15 cellular contexts compared by ENCODE assay signal in the genomic region with DNA sequence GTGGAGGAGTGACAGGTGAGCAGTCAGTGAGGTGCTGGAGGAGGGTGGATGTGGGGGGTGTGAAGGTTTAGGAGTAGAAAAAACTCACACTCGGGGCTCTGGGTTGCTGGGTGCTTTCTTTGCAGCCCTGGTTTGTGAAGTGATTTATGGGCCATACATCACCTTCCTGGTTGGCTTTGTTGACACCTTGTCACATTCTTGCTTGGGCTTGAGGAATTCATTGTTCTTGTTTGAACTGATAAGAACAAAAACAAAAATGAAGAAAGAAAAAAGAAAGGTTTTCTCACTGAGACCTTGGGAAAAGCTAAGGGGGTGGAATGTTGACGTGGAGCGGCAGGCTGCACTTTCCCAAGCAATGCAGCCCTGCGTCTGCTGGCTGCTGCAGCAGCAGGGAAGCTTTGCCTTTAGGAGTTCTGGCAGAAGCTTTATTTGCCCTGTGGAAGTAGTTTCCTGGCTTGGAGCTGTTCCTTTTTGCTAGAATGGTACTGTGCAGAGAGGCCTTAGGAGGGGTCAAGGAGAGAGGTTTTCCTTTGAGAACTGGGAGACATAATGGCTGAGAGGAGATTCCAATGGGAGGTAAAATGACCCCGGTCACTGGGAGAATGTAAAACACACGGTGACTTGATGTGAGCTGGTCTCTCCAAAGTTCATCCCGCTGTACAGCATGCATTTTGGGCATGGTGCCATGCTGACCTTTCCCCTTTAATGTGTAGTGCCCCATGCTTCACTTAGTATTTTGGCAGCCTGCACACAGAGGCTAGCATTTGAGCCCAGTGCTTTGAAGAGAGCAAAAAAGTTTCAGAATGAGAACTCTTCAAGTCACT. TPM values are rescaled to one million over a fixed set of nuclear protein-coding genes. Genes with fewer than 3 reads are reported as not detected.
A peak's percentile ranks its signal among the peaks of the same experiment; 100 is the strongest.
DNase-seq lines count a peak whose midpoint lies in the region; ATAC-seq and TF ChIP-seq lines count a peak whose summit lies in the region.
"Had no signal": no experiment of that assay in that cellular context is flagged by ENCODE, and none has a peak within 500 bp of the region (broad histone marks: within the 10 kb centered on the region; RNA-seq: fewer than 3 reads in every experiment).

No MANE protein-coding gene starts in this region.

- peak; percentile 74 for DNase-seq in GM23338 (ENCODE audit: low spot score)
- peak; percentile 59 for DNase-seq in fibroblast of the conjunctiva (ENCODE audit: low read depth)
- DNase-seq in trophoblast cell = peak in 1 of 2 donors; percentile 60
- no peak for DNase-seq in transverse colon
- no peak for DNase-seq in Karpas-422
- DNase-seq: activated naive CD8-positive, alpha-beta T cell treated with anti-CD3 and anti-CD28 coated beads, Interleukin-2, amount 50 U/mL, for 24 hours; CD4-positive, alpha-beta T cell; erythroblast; left cardiac atrium had no signal

- H3K14ac ChIP-seq in trophoblast cell (ENCODE audit: low read length) = peak overlapping the region; percentile 76

- peaks cover 16% of the 10 kb centered on the region for H3K79me1 ChIP-seq in trophoblast cell (ENCODE audit: low read length)

- peak overlapping the region; percentile 68 for H2BK5ac ChIP-seq in trophoblast cell (ENCODE audit: low read depth, low read length, poor library complexity)

- H4K20me1 ChIP-seq in GM23338 (replicated peaks; ENCODE audit: insufficient read depth) (no peaks in the 10 kb centered on the region), Karpas-422 (ENCODE audit: insufficient read depth, low read depth, low read length) (no peaks in the 10 kb centered on the region)

- peaks cover 28% of the 10 kb centered on the region for H3K4me1 ChIP-seq in GM23338 (ENCODE audit: insufficient read depth)
- H3K4me1 ChIP-seq in trophoblast cell (ENCODE audit: control insufficient read depth in 1 of 2, insufficient read depth in 2 of 2, low read length in 2 of 2) = peaks cover 21 to 27% of the 10 kb centered on the region in 2 experiments
- H3K4me1 ChIP-seq in transverse colon = peaks cover 0 to 25% (median 11%) of the 10 kb centered on the region in 4 donors
- no peaks in the 10 kb centered on the region for H3K4me1 ChIP-seq in Karpas-422 (ENCODE audit: low read length)
- H3K4me1 ChIP-seq: prostate gland had no signal

- peak overlapping the region; percentile 80 for H3K27ac Mint-ChIP-seq in GM23338
- H3K27ac Mint-ChIP-seq: activated naive CD8-positive, alpha-beta T cell treated with anti-CD3 and anti-CD28 coated beads, Interleukin-2, amount 50 U/mL, for 24 hours; CD4-positive, alpha-beta T cell; T-helper 2 cell treated with Interferon-gamma antibody and Interleukin-4, amounts not matched to agents 5 μg/mL and 100 μg/mL, for 36 hours had no signal

- H2AFZ ChIP-seq in GM23338 = no peak overlapping the region
- H2AFZ ChIP-seq in trophoblast cell (ENCODE audit: insufficient read depth, low read length, poor library complexity) = no peak overlapping the region
- no peak overlapping the region for H2AFZ ChIP-seq in Karpas-422 (ENCODE audit: low read length)

- H4K8ac ChIP-seq in trophoblast cell (ENCODE audit: low read depth, low read length) = peak overlapping the region; percentile 61

- peak overlapping the region; percentile 72 for H4K91ac ChIP-seq in trophoblast cell (ENCODE audit: low read depth, low read length)

- H3K79me2 ChIP-seq in GM23338 (replicated peaks; ENCODE audit: insufficient read depth) (no peaks in the 10 kb centered on the region; the same call in 1 of the 2 replicates), trophoblast cell (ENCODE audit: control insufficient read depth, insufficient read depth, low read length, poor library complexity) (no peaks in the 10 kb centered on the region), Karpas-422 (ENCODE audit: low read length) (no peaks in the 10 kb centered on the region)

- no peak for TF ChIP-seq POLR2A in transverse colon (IDR thresholded peaks at IDR 0.05)

- H3K27me3 ChIP-seq in GM23338 (ENCODE audit: insufficient read depth) (no peaks in the 10 kb centered on the region), trophoblast cell (ENCODE audit: insufficient read depth, low read length) (no peaks in the 10 kb centered on the region), transverse colon (no peaks in the 10 kb centered on the region), Karpas-422 (ENCODE audit: low read length) (no peaks in the 10 kb centered on the region)

- H3K36me3 ChIP-seq in GM23338 (ENCODE audit: insufficient read depth) (no peaks in the 10 kb centered on the region), trophoblast cell (ENCODE audit: control insufficient read depth in 1 of 2, insufficient read depth in 2 of 2, low read length in 2 of 2) (peaks cover 1 to 4% of the 10 kb centered on the region in 2 experiments), transverse colon (no peaks in the 10 kb centered on the region), Karpas-422 (ENCODE audit: insufficient read depth, low read length) (no peaks in the 10 kb centered on the region)
- H3K36me3 ChIP-seq: prostate gland had no signal

- H3K18ac ChIP-seq in trophoblast cell (ENCODE audit: low read length) = peak overlapping the region; percentile 48

- H3K4me3 Mint-ChIP-seq in GM23338 = peak overlapping the region; percentile 18
- H3K4me3 Mint-ChIP-seq: activated naive CD8-positive, alpha-beta T cell treated with anti-CD3 and anti-CD28 coated beads, Interleukin-2, amount 50 U/mL, for 24 hours; CD4-positive, alpha-beta T cell; T-helper 2 cell treated with Interferon-gamma antibody and Interleukin-4, amounts not matched to agents 5 μg/mL and 100 μg/mL, for 36 hours had no signal

- peak overlapping the region; percentile 76 for H2BK120ac ChIP-seq in trophoblast cell (ENCODE audit: insufficient read depth, low read length, poor library complexity)

- H3K4me2 ChIP-seq in GM23338 (peak overlapping the region; percentile 24), trophoblast cell (ENCODE audit: low read length) (peak overlapping the region; percentile 44), Karpas-422 (ENCODE audit: low read depth, low read length, poor library complexity, severe bottlenecking) (no peak overlapping the region)

- H3K4me1 Mint-ChIP-seq in GM23338 = peaks cover 54% of the 10 kb centered on the region

- in situ Hi-C loops in transverse colon (cut with MboI; ENCODE audit: low pct_ligation_motif_present in 1 of 4, low pct_unique_long_range_greater_than_20kb in 1 of 4, low sequenced_read_pairs in 3 of 4) = no loop called here

- peak overlapping the region; percentile 32 for H3K9ac ChIP-seq in trophoblast cell (ENCODE audit: low read length)
- no peak overlapping the region for H3K9ac ChIP-seq in Karpas-422 (ENCODE audit: low read length)

- H3K9me2 ChIP-seq in GM23338 (ENCODE audit: insufficient read depth) (no peaks in the 10 kb centered on the region), Karpas-422 (replicated peaks; ENCODE audit: insufficient read depth, low read length) (no peaks in the 10 kb centered on the region)

- H3F3A ChIP-seq in GM23338 (replicated peaks; ENCODE audit: low read depth) = no peaks in the 10 kb centered on the region

- peak overlapping the region; percentile 38 for H4K12ac ChIP-seq in trophoblast cell (ENCODE audit: low read depth, low read length)

- WGBS in trophoblast cell (ENCODE audit: extremely low coverage, insufficient coverage, insufficient read length) = no CpG with 5 or more reads among the region's 7 CpGs
- 27 to 41% methylated on average over 6 to 7 of the region's 7 CpGs for WGBS in transverse colon (ENCODE audit: low coverage in 1 of 2), 2 donors

- H3K36me3 Mint-ChIP-seq in GM23338 (ENCODE audit: low read depth) = no peaks in the 10 kb centered on the region; the same call in 2 of the 3 replicates

- no peak overlapping the region for H2AK5ac ChIP-seq in trophoblast cell (ENCODE audit: low read length)

- intact Hi-C loops in transverse colon (cut with DNase I; ENCODE audit: low total_unique reads) = loop anchor here (10.0 kb wide), 1 partner anchor 318 kb away; no protein-coding TSS in a partner anchor

- no peak overlapping the region for H3K4ac ChIP-seq in trophoblast cell (ENCODE audit: low read depth, low read length)

- H2BK12ac ChIP-seq in trophoblast cell (ENCODE audit: low read length) = peak overlapping the region; percentile 67

- no peaks in the 10 kb centered on the region for H3K9me3 Mint-ChIP-seq in GM23338
- H3K9me3 Mint-ChIP-seq: activated naive CD8-positive, alpha-beta T cell treated with anti-CD3 and anti-CD28 coated beads, Interleukin-2, amount 50 U/mL, for 24 hours; CD4-positive, alpha-beta T cell; T-helper 2 cell treated with Interferon-gamma antibody and Interleukin-4, amounts not matched to agents 5 μg/mL and 100 μg/mL, for 36 hours had no signal

- no peak overlapping the region for H3K23ac ChIP-seq in trophoblast cell (ENCODE audit: low read length)

- no peaks in the 10 kb centered on the region for H3K9me3 ChIP-seq in trophoblast cell (ENCODE audit: insufficient read depth, low read depth, low read length)
- H3K9me3 ChIP-seq in transverse colon = no peaks in the 10 kb centered on the region
- H3K9me3 ChIP-seq in Karpas-422 (ENCODE audit: low read length) = no peaks in the 10 kb centered on the region
- H3K9me3 ChIP-seq: prostate gland had no signal

- H3K27ac ChIP-seq in GM23338 (ENCODE audit: low read depth) (peak overlapping the region; percentile 27; the same call in 1 of the 2 replicates), VCaP (peak overlapping the region; percentile 55), trophoblast cell (ENCODE audit: low read depth, low read length) (peak overlapping the region; percentile 98), transverse colon (no peak overlapping the region), Karpas-422 (ENCODE audit: low read length) (no peak overlapping the region)
- H3K27ac ChIP-seq: HL-60, prostate gland had no signal

- H3K27me3 Mint-ChIP-seq in GM23338 (ENCODE audit: insufficient read depth, low read depth, poor library complexity) = peaks cover 3% of the 10 kb centered on the region

- H3K4me3 ChIP-seq in GM23338 (no peak overlapping the region), trophoblast cell (ENCODE audit: low read depth, low read length) (no peak overlapping the region), transverse colon (no peak overlapping the region), Karpas-422 (ENCODE audit: low read length) (no peak overlapping the region)
- H3K4me3 ChIP-seq: prostate gland had no signal

- TF ChIP-seq CTCF in GM23338 (conservative IDR thresholded peaks at IDR 0.05; ENCODE audit: low read depth in 2 of 2) = no peak
- TF ChIP-seq CTCF in VCaP (conservative IDR thresholded peaks at IDR 0.05) = no peak
- TF ChIP-seq CTCF in transverse colon (IDR thresholded peaks at IDR 0.05) = no peak

- ATAC-seq in GM23338 (peak; percentile 79), HG02571 (IDR thresholded peaks at IDR 0.05; ENCODE audit: unreplicated experiment) (no peak), GM19328 (IDR thresholded peaks at IDR 0.05; ENCODE audit: unreplicated experiment) (no peak)
- ATAC-seq: activated naive CD8-positive, alpha-beta T cell treated with anti-CD3 and anti-CD28 coated beads, Interleukin-2, amount 50 U/mL, for 24 hours; left cardiac atrium had no signal

- no peak for TF ChIP-seq EP300 in transverse colon (IDR thresholded peaks at IDR 0.05; ENCODE audit: low read depth)

RNA-seq across cellular contexts. Expression of gene HMGA2, which starts 52.8 kb away (rescaled TPM):
- total RNA-seq in GM23338 (2014; rRNA removed; shearing (Covaris generic)) = 86.0 and 94.8 TPM in 2 replicates
- 43.9 and 50.4 TPM in 2 replicates for polyA plus RNA-seq in GM23338 (2016; fragmentation: Nextera tagmentation; extraction: Ambion mirVana)
- 268 and 276 TPM in 2 replicates for polyA plus RNA-seq in trophoblast cell (2013)
- 10 to 100 TPM in 2 of 4 donors, 1 to 10 TPM in 2; 7.4 to 15.7 (median 10.4) TPM for total RNA-seq in transverse colon
- total RNA-seq in Karpas-422 (2014; rRNA removed; shearing (Covaris generic); ENCODE audit: low replicate concordance) = not detected in 2 replicates
- total RNA-seq: CD4-positive, alpha-beta T cell had no signal

Comparison
In these comparisons a context has a peak if more than half of its experiments do, and no peak if none do; other contexts are left out.
1. DNase-seq: peak in GM23338 (single experiment) and fibroblast of the conjunctiva (single experiment); none in transverse colon (single experiment) and Karpas-422 (single experiment).
2. H3K27ac ChIP-seq: peak in GM23338 (single experiment), VCaP (single experiment) and trophoblast cell (single experiment); none in transverse colon (0 of 4) and Karpas-422 (single experiment).